ENCODE assay signal across 8 cellular contexts in genomic region chr9:137606734-137607138, GRCh38. TPM values are rescaled to one million over a fixed set of nuclear protein-coding genes. Genes with fewer than 3 reads are reported as not detected.
DNase-seq lines count a peak whose midpoint lies in the region; ATAC-seq and TF ChIP-seq lines count a peak whose summit lies in the region.

No MANE protein-coding gene starts in this region.

- peaks cover 32% of the 10 kb centered on the region for H3K36me3 Mint-ChIP-seq in Calu3 (ENCODE audit: insufficient read depth, unreplicated experiment)

- no peak for TF ChIP-seq CTCF in Calu3 (IDR thresholded peaks at IDR 0.05; ENCODE audit: unreplicated experiment)
- TF ChIP-seq CTCF in RWPE2 (IDR thresholded peaks at IDR 0.05; ENCODE audit: poor library complexity, severe bottlenecking), result no peak
- no peak for TF ChIP-seq CTCF in fibroblast of the aortic adventitia (IDR thresholded peaks at IDR 0.05; ENCODE audit: insufficient read depth, low read length)
- no peak for TF ChIP-seq CTCF in parathyroid adenoma (IDR thresholded peaks at IDR 0.05)

- H3K27ac ChIP-seq in RWPE2 (ENCODE audit: poor library complexity, severe bottlenecking) (peak overlapping the region; percentile 68), parathyroid adenoma (peak overlapping the region; percentile 22)

- DNase-seq in Calu3 (no peak), RWPE2 (ENCODE audit: low spot score) (no peak), fibroblast of the aortic adventitia (ENCODE audit: low read depth) (no peak), AG20443 (ENCODE audit: low spot score) (no peak), dermis blood vessel endothelial cell (no peak)

- no TSS peak for BruUV-seq in Calu3 (replicated peaks; lab: Mats Ljungman, UMichigan)

- H3K27me3 Mint-ChIP-seq in Calu3 (ENCODE audit: unreplicated experiment), result no peaks in the 10 kb centered on the region

- peaks cover 17% of the 10 kb centered on the region for H3K4me1 Mint-ChIP-seq in Calu3 (ENCODE audit: low read depth, unreplicated experiment)

- H3K36me3 ChIP-seq in RWPE2 (ENCODE audit: low read depth) (peaks cover 19% of the 10 kb centered on the region), parathyroid adenoma (ENCODE audit: control insufficient read depth, insufficient read depth, low read length) (no peaks in the 10 kb centered on the region)

- H3K4me3 Mint-ChIP-seq in Calu3 (ENCODE audit: low read depth, unreplicated experiment), result peak overlapping the region; percentile 90

- H3K27me3 ChIP-seq in RWPE2 (ENCODE audit: insufficient read depth, poor library complexity, severe bottlenecking), result no peaks in the 10 kb centered on the region
- no peaks in the 10 kb centered on the region for H3K27me3 ChIP-seq in parathyroid adenoma (ENCODE audit: control insufficient read depth, insufficient read depth, low read length)

- intact Hi-C loops in Calu3 (cut with micrococcal nuclease; ENCODE audit: unreplicated experiment), result no loop called here

- peak overlapping the region; percentile 71 for H3K4me2 ChIP-seq in parathyroid adenoma (ENCODE audit: low read length)

- H3K4me1 ChIP-seq in RWPE2 (ENCODE audit: insufficient read depth, poor library complexity, severe bottlenecking), result peaks cover 18% of the 10 kb centered on the region
- peaks cover 9% of the 10 kb centered on the region for H3K4me1 ChIP-seq in parathyroid adenoma

- ATAC-seq in RWPE2 (ENCODE audit: low read depth) (peak; percentile 8), HG03378 (IDR thresholded peaks at IDR 0.05; ENCODE audit: unreplicated experiment) (no peak), GM19452 (IDR thresholded peaks at IDR 0.05; ENCODE audit: unreplicated experiment) (no peak)

- no peak overlapping the region for H2AFZ ChIP-seq in parathyroid adenoma

- H3K9me3 ChIP-seq in RWPE2 (ENCODE audit: severe bottlenecking) (no peaks in the 10 kb centered on the region), parathyroid adenoma (ENCODE audit: control insufficient read depth, low read length) (no peaks in the 10 kb centered on the region)

- H3K4me3 ChIP-seq in RWPE2 (ENCODE audit: severe bottlenecking), result peak overlapping the region; percentile 74
- peak overlapping the region; percentile 75 for H3K4me3 ChIP-seq in fibroblast of the aortic adventitia (ENCODE audit: low read depth, low read length)
- peak overlapping the region; percentile 52 for H3K4me3 ChIP-seq in parathyroid adenoma (ENCODE audit: low read depth, low read length)

- no peaks in the 10 kb centered on the region for H3K9me3 Mint-ChIP-seq in Calu3 (ENCODE audit: low read depth, unreplicated experiment)

- peaks cover 7% of the 10 kb centered on the region for H3K79me2 ChIP-seq in parathyroid adenoma

- no peak overlapping the region for H3K9ac ChIP-seq in parathyroid adenoma

- H3K27ac Mint-ChIP-seq in Calu3 (ENCODE audit: unreplicated experiment), result peak overlapping the region; percentile 50

- CTCF ChIA-PET in Calu3 (lab: Charles Lee), result interaction anchor here (0.5 kb wide), 1 partner anchor 28 kb away, joined by 4 read pairs; the partner anchor contains the start of gene DPH7

RNA-seq across cellular contexts. Expression of gene ARRDC1, which starts 1.2 kb away (rescaled TPM):
- total RNA-seq in Calu3 (2022) (86.4 and 93.7 TPM in 2 replicates), fibroblast of the aortic adventitia (ENCODE audit: low replicate concordance) (1.8 and 15.0 TPM in 2 replicates), dermis blood vessel endothelial cell (34.2 and 43.1 TPM in 2 replicates)

RNA-seq across cellular contexts. Expression of gene EHMT1, which starts 12.1 kb away (rescaled TPM):
- 56.0 and 61.7 TPM in 2 replicates for total RNA-seq in Calu3 (2022)
- 31.4 and 41.8 TPM in 2 replicates for total RNA-seq in fibroblast of the aortic adventitia (ENCODE audit: low replicate concordance)
- total RNA-seq in dermis blood vessel endothelial cell, result 65.3 and 89.3 TPM in 2 replicates

RNA-seq across cellular contexts. Expression of gene ZMYND19, which starts 16.4 kb away (rescaled TPM):
- total RNA-seq in Calu3 (2022), result 30.0 and 31.7 TPM in 2 replicates
- 5.1 and 15.5 TPM in 2 replicates for total RNA-seq in fibroblast of the aortic adventitia (ENCODE audit: low replicate concordance)
- total RNA-seq in dermis blood vessel endothelial cell, result 16.8 and 18.4 TPM in 2 replicates

RNA-seq across cellular contexts. Expression of gene DPH7, which starts 28.0 kb away (rescaled TPM):
- total RNA-seq in Calu3 (2022) (29.7 and 30.2 TPM in 2 replicates), fibroblast of the aortic adventitia (ENCODE audit: low replicate concordance) (16.1 and 20.2 TPM in 2 replicates), dermis blood vessel endothelial cell (30.8 and 31.1 TPM in 2 replicates)

RNA-seq across cellular contexts. Expression of gene MRPL41, which starts 55.1 kb away (rescaled TPM):
- total RNA-seq in Calu3 (2022) (27.6 and 31.1 TPM in 2 replicates), fibroblast of the aortic adventitia (ENCODE audit: low replicate concordance) (27.7 and 81.1 TPM in 2 replicates), dermis blood vessel endothelial cell (32.5 and 58.2 TPM in 2 replicates)
